8 cellular contexts compared by ENCODE assay signal in the genomic region with DNA sequence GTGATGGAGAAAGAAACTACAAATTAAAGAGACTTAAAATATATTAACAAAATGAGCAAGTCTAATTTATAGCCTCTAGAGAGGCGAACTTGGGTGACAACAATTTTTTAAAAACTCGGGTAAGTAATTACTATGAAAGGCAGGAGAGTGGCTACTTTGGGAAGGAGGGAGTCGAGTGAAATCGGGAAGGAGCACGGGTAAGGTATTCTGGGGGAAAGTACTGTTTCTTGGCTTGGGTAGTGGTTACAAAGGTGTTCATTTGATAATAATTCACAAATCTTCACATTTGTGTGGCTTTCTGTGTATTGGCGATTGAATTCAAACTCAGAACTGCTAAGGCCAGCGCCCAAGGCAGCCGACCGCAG. TPM values are rescaled to one million over a fixed set of nuclear protein-coding genes. Genes with fewer than 3 reads are reported as not detected.
DNase-seq lines count a peak whose midpoint lies in the region; ATAC-seq and TF ChIP-seq lines count a peak whose summit lies in the region.

No MANE protein-coding gene starts in this region.

- intact Hi-C loops in left colon (cut with DNase I, micrococcal nuclease) = no loop called here

- peaks cover 0 to 24% (median 0%) of the 10 kb centered on the region in 11 experiments; a peak in 6 of 22 replicates for H3K27me3 ChIP-seq in BLaER1 treated with 17β-estradiol and CSF1 and Interleukin-3, amounts not matched to agents 10 nM and 100 nM
- H3K27me3 ChIP-seq in Karpas-422 (ENCODE audit: low read length) = no peaks in the 10 kb centered on the region
- H3K27me3 ChIP-seq in neural progenitor cell = peaks cover 80% of the 10 kb centered on the region

- peak overlapping the region in 10 of 11 experiments; percentile 26 to 88 (median 83); a peak in 14 of 22 replicates for H3K9ac ChIP-seq in BLaER1 treated with 17β-estradiol and CSF1 and Interleukin-3, amounts not matched to agents 10 nM and 100 nM
- H3K9ac ChIP-seq in Karpas-422 (ENCODE audit: low read length) (peak overlapping the region; percentile 80), neural progenitor cell (no peak overlapping the region)

- H3K4me1 ChIP-seq in BLaER1 treated with 17β-estradiol and CSF1 and Interleukin-3, amounts not matched to agents 10 nM and 100 nM = peaks cover 10 to 46% (median 34%) of the 10 kb centered on the region in 10 experiments; a peak in 19 of 20 replicates
- H3K4me1 ChIP-seq in Karpas-422 (ENCODE audit: low read length) = peaks cover 25% of the 10 kb centered on the region
- peaks cover 11% of the 10 kb centered on the region for H3K4me1 ChIP-seq in neural progenitor cell

- no peak for ATAC-seq in central memory CD8-positive, alpha-beta T cell (replicated peaks; ENCODE audit: extremely low read depth, poor library complexity, severe bottlenecking)
- ATAC-seq in left colon (no peak), omental fat pad (ENCODE audit: low FRiP score) (no peak), HG02678 (IDR thresholded peaks at IDR 0.05; ENCODE audit: unreplicated experiment) (no peak)

- no peak for TF ChIP-seq CTCF in neural progenitor cell (IDR thresholded peaks at IDR 0.05)
- TF ChIP-seq CTCF in omental fat pad (IDR thresholded peaks at IDR 0.05) = no peak

- H3K27ac Mint-ChIP-seq in central memory CD8-positive, alpha-beta T cell (ENCODE audit: low read depth) = peak overlapping the region; percentile 79
- H3K27ac Mint-ChIP-seq in neural progenitor cell = no peak overlapping the region

- peak overlapping the region; percentile 84 for H3K4me3 Mint-ChIP-seq in central memory CD8-positive, alpha-beta T cell
- H3K4me3 Mint-ChIP-seq in neural progenitor cell = peak overlapping the region; percentile 87

- H3K4me1 Mint-ChIP-seq in central memory CD8-positive, alpha-beta T cell = peaks cover 8% of the 10 kb centered on the region
- peaks cover 17% of the 10 kb centered on the region for H3K4me1 Mint-ChIP-seq in neural progenitor cell

- H3K9me3 Mint-ChIP-seq in central memory CD8-positive, alpha-beta T cell = no peaks in the 10 kb centered on the region
- H3K9me3 Mint-ChIP-seq in neural progenitor cell = peaks cover 2% of the 10 kb centered on the region

- H3K9me3 ChIP-seq in BLaER1 treated with 17β-estradiol and CSF1 and Interleukin-3, amounts not matched to agents 10 nM and 100 nM (replicated peaks in 1 of 11) = no peaks in the 10 kb centered on the region; a peak in 1 of 22 replicates
- H3K9me3 ChIP-seq in Karpas-422 (ENCODE audit: low read length) (no peaks in the 10 kb centered on the region), neural progenitor cell (ENCODE audit: low read depth) (no peaks in the 10 kb centered on the region)

- no peaks in the 10 kb centered on the region for H4K20me1 ChIP-seq in BLaER1 treated with 17β-estradiol and CSF1 and Interleukin-3, amounts not matched to agents 10 nM and 100 nM
- no peaks in the 10 kb centered on the region for H4K20me1 ChIP-seq in Karpas-422 (ENCODE audit: insufficient read depth, low read depth, low read length)
- H4K20me1 ChIP-seq in neural progenitor cell (ENCODE audit: low read depth) = no peaks in the 10 kb centered on the region

- H3K36me3 Mint-ChIP-seq in central memory CD8-positive, alpha-beta T cell (ENCODE audit: insufficient read depth) = peaks cover 2% of the 10 kb centered on the region
- H3K36me3 Mint-ChIP-seq in neural progenitor cell = no peaks in the 10 kb centered on the region

- no peaks in the 10 kb centered on the region for H3K36me3 ChIP-seq in BLaER1 treated with 17β-estradiol and CSF1 and Interleukin-3, amounts not matched to agents 10 nM and 100 nM
- H3K36me3 ChIP-seq in Karpas-422 (ENCODE audit: insufficient read depth, low read length) (no peaks in the 10 kb centered on the region), neural progenitor cell (no peaks in the 10 kb centered on the region)

- peak overlapping the region; percentile 36 to 100 (median 96); a peak in 20 of 22 replicates for H3K4me2 ChIP-seq in BLaER1 treated with 17β-estradiol and CSF1 and Interleukin-3, amounts not matched to agents 10 nM and 100 nM
- peak overlapping the region; percentile 45 for H3K4me2 ChIP-seq in Karpas-422 (ENCODE audit: low read depth, low read length, poor library complexity, severe bottlenecking)
- peak overlapping the region; percentile 83 for H3K4me2 ChIP-seq in neural progenitor cell

- H3F3A ChIP-seq in neural progenitor cell (ENCODE audit: low read depth) = peaks cover 10% of the 10 kb centered on the region

- peak overlapping the region in 5 of 10 experiments; percentile 68 to 86 (median 74); a peak in 6 of 20 replicates for H3K4me3 ChIP-seq in BLaER1 treated with 17β-estradiol and CSF1 and Interleukin-3, amounts not matched to agents 10 nM and 100 nM
- peak overlapping the region; percentile 80; the same call in 1 of the 2 replicates for H3K4me3 ChIP-seq in Karpas-422 (ENCODE audit: low read length)
- H3K4me3 ChIP-seq in neural progenitor cell = no peak overlapping the region

- DNase-seq in Karpas-422 = no peak
- no peak for DNase-seq in central memory CD8-positive, alpha-beta T cell (ENCODE audit: low spot score in 2 of 2)
- DNase-seq in neural progenitor cell (ENCODE audit: low spot score) = no peak
- no peak for DNase-seq in left colon
- DNase-seq in omental fat pad (ENCODE audit: low spot score) = no peak
- no peak for DNase-seq in stimulated activated CD4-positive, alpha-beta T cell treated with anti-CD3 and anti-CD28 coated beads, Interleukin-12 subunit alpha, Interleukin-12 subunit beta, amount 100 ng/mL, for 4 hours

- H3K79me2 ChIP-seq in Karpas-422 (ENCODE audit: low read length) = no peaks in the 10 kb centered on the region
- no peaks in the 10 kb centered on the region for H3K79me2 ChIP-seq in neural progenitor cell (ENCODE audit: low read depth)

- peak overlapping the region in 6 of 11 experiments; percentile 5 to 87 (median 78); a peak in 7 of 22 replicates for H3K27ac ChIP-seq in BLaER1 treated with 17β-estradiol and CSF1 and Interleukin-3, amounts not matched to agents 10 nM and 100 nM
- peak overlapping the region; percentile 38; the same call in 1 of the 2 replicates for H3K27ac ChIP-seq in Karpas-422 (ENCODE audit: low read length)
- no peak overlapping the region for H3K27ac ChIP-seq in neural progenitor cell

- H3K27me3 Mint-ChIP-seq in central memory CD8-positive, alpha-beta T cell = no peaks in the 10 kb centered on the region
- peaks cover 32% of the 10 kb centered on the region for H3K27me3 Mint-ChIP-seq in neural progenitor cell (ENCODE audit: insufficient read depth, low read depth)

- no peaks in the 10 kb centered on the region for H3K9me2 ChIP-seq in Karpas-422 (replicated peaks; ENCODE audit: insufficient read depth, low read length)

- peak overlapping the region; percentile 71; the same call in 1 of the 2 replicates for H2AFZ ChIP-seq in Karpas-422 (ENCODE audit: low read length)
- H2AFZ ChIP-seq in neural progenitor cell (replicated peaks) = no peak overlapping the region

RNA-seq across cellular contexts. Expression of gene GRID1, which starts 32.9 kb away (rescaled TPM):
- total RNA-seq in Karpas-422 (2014; rRNA removed; shearing (Covaris generic); ENCODE audit: low replicate concordance) = 0.07 and 0.18 TPM in 2 replicates
- total RNA-seq in neural progenitor cell (ENCODE audit: low replicate concordance) = 0.31 TPM in 1 of 2 replicates, not detected in the other
- total RNA-seq in left colon = 1 to 10 TPM in 1 of 2 donors, under 1 TPM in 1; 0.31 to 1.0 TPM
- 1 to 10 TPM; 1.5 to 3.5 (median 2.4) TPM for total RNA-seq in omental fat pad

Comparison
In these comparisons a context has a peak if more than half of its experiments do, and no peak if none do; other contexts are left out.
1. H3K4me2 ChIP-seq: peak in every context shown above with its lines; median percentile 96 in BLaER1 treated with 17β-estradiol and CSF1 and Interleukin-3, amounts not matched to agents 10 nM and 100 nM; 83 in neural progenitor cell; 45 in Karpas-422.